In the genomic region with DNA sequence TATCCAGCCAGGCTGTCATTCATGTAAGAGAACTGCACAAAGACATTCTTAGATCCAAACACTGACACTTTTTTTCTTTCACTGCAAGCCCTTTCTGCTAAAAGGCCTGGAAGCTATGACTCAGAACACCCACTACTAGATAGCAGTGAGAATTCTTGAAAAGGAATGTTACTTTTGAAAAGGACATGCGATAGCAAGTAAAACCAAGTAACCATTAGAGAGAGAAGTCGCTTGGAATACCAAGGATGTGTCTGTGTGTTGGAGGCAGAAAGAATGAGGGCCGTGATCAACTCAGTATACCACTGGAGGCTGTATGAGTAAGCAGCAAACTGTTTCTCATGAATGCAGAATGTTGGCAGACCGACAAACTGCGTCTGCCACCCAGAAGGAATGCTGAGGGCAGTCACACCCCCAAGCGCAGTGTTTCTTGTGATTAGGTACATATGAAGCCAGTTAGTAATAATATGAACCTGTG, we compare ENCODE assay signal across 10 cellular contexts.
A peak's percentile ranks its signal among the peaks of the same experiment; 100 is the strongest.
DNase-seq lines count a peak whose midpoint lies in the region; ATAC-seq and TF ChIP-seq lines count a peak whose summit lies in the region.
"Had no signal": no experiment of that assay in that cellular context is flagged by ENCODE, and none has a peak within 500 bp of the region (broad histone marks: within the 10 kb centered on the region; RNA-seq: fewer than 3 reads in every experiment).

No MANE protein-coding gene starts in this region.

- no peak overlapping the region for H3K27ac Mint-ChIP-seq in natural killer cell

- H3K27me3 ChIP-seq in foreskin keratinocyte: no peaks in the 10 kb centered on the region
- no peaks in the 10 kb centered on the region for H3K27me3 ChIP-seq in psoas muscle (ENCODE audit: insufficient read depth in 3 of 3, low read length in 2 of 3)
- no peaks in the 10 kb centered on the region for H3K27me3 ChIP-seq in Peyer's patch

- H3K9me3 ChIP-seq in psoas muscle (no peaks in the 10 kb centered on the region), Peyer's patch (no peaks in the 10 kb centered on the region)

- H3K36me3 ChIP-seq in psoas muscle (ENCODE audit: insufficient read depth in 1 of 2, low read depth in 1 of 2) (no peaks in the 10 kb centered on the region), Peyer's patch (no peaks in the 10 kb centered on the region)

- TF ChIP-seq CTCF in foreskin keratinocyte (conservative IDR thresholded peaks at IDR 0.05) (no peak), psoas muscle (IDR thresholded peaks at IDR 0.05) (no peak), Peyer's patch (IDR thresholded peaks at IDR 0.05) (no peak), natural killer cell (IDR thresholded peaks at IDR 0.05) (no peak)

- 19 to 36% (median 24%) methylated on average over 6 of the region's 6 CpGs for WGBS in psoas muscle, 3 donors

- no peak overlapping the region for H3K4me3 Mint-ChIP-seq in natural killer cell

- H3K27me3 Mint-ChIP-seq in natural killer cell (ENCODE audit: low read depth in 2 of 2): no peaks in the 10 kb centered on the region

- H3K4me1 ChIP-seq in foreskin keratinocyte (peaks cover 15% of the 10 kb centered on the region), psoas muscle (no peaks in the 10 kb centered on the region), Peyer's patch (no peaks in the 10 kb centered on the region)

- no peak for TF ChIP-seq POLR2A in Peyer's patch (IDR thresholded peaks at IDR 0.05)

- peaks cover 7% of the 10 kb centered on the region in 2 donors for H3K9me3 Mint-ChIP-seq in natural killer cell

- intact Hi-C loops in psoas muscle (cut with DNase I): no loop called here
- intact Hi-C loops in natural killer cell (cut with micrococcal nuclease): no loop called here

- no peak overlapping the region for H3K4me3 ChIP-seq in psoas muscle
- no peak overlapping the region for H3K4me3 ChIP-seq in Peyer's patch

- ATAC-seq in foreskin keratinocyte (peak; percentile 97), psoas muscle (no peak), natural killer cell (no peak)

- no peaks in the 10 kb centered on the region for H3K4me1 Mint-ChIP-seq in natural killer cell

- in situ Hi-C loops in SK-MEL-5 (cut with HindIII; ENCODE audit: low pct_unique_long_range_greater_than_20kb, low sequenced_read_pairs): no loop called here

- peak; percentile 13 for DNase-seq in EH (ENCODE audit: low read depth)
- DNase-seq in SK-MEL-5 (ENCODE audit: low read depth, low spot score): peak; percentile 89
- DNase-seq in foreskin keratinocyte: peak; percentile 97 to 99
- DNase-seq in putamen (ENCODE audit: low spot score): peak; percentile 45
- no peak for DNase-seq in psoas muscle
- DNase-seq in NCI-H2171 treated with DMSO at 0.1 percent for 48 hours (lab: John Stamatoyannopoulos, UW): no peak
- DNase-seq in Peyer's patch: no peak
- DNase-seq in natural killer cell: no peak
- DNase-seq: NCI-H1694 treated with DMSO at 0.1 percent for 48 hours had no signal

- H3K36me3 Mint-ChIP-seq in natural killer cell: no peaks in the 10 kb centered on the region
- H3K36me3 Mint-ChIP-seq: brain had no signal

- H3K27ac ChIP-seq in foreskin keratinocyte (peak overlapping the region; percentile 56), psoas muscle (no peak overlapping the region), Peyer's patch (no peak overlapping the region)

Comparison
In these comparisons a context has a peak if more than half of its experiments do, and no peak if none do; other contexts are left out.
1. DNase-seq: peak in EH (single experiment), SK-MEL-5 (single experiment), foreskin keratinocyte (2 of 2) and putamen (single experiment); none in psoas muscle (0 of 2), NCI-H2171 treated with DMSO at 0.1 percent for 48 hours (single experiment), Peyer's patch (0 of 3) and natural killer cell (single experiment).